15 cellular contexts compared by ENCODE assay signal in genomic region chr11:47158242-47158641, GRCh38.
"Had no signal": no experiment of that assay in that cellular context is flagged by ENCODE, and none has a peak within 500 bp of the region (broad histone marks: within the 10 kb centered on the region; RNA-seq: fewer than 3 reads in every experiment).

No MANE protein-coding gene starts in this region.

- H3K27ac ChIP-seq: coronary artery, hepatocyte, neural progenitor cell, parathyroid adenoma, skin epidermis, upper lobe of left lung had no signal

- H3K9ac ChIP-seq: neural progenitor cell, parathyroid adenoma had no signal

- H3K27me3 ChIP-seq: hepatocyte, neural progenitor cell, upper lobe of left lung had no signal

- H3K4me1 ChIP-seq: parathyroid adenoma had no signal

- H3K4me3 Mint-ChIP-seq: activated naive CD4-positive, alpha-beta T cell treated with anti-CD3 and anti-CD28 coated beads, Interleukin-2, amount 50 U/mL, for 24 hours; neural progenitor cell; T-helper 2 cell treated with Interferon-gamma antibody and Interleukin-4, amounts not matched to agents 5 μg/mL and 100 μg/mL, for 36 hours had no signal

- H3K27me3 Mint-ChIP-seq: activated naive CD4-positive, alpha-beta T cell treated with anti-CD3 and anti-CD28 coated beads, Interleukin-2, amount 50 U/mL, for 24 hours had no signal

- H3K27ac Mint-ChIP-seq: activated naive CD4-positive, alpha-beta T cell treated with anti-CD3 and anti-CD28 coated beads, Interleukin-2, amount 50 U/mL, for 24 hours; neural progenitor cell; T-helper 2 cell treated with Interferon-gamma antibody and Interleukin-4, amounts not matched to agents 5 μg/mL and 100 μg/mL, for 36 hours had no signal

- DNase-seq: activated CD4-positive, alpha-beta T cell treated with anti-CD3 and anti-CD28 coated beads, Interleukin-2, amount 50 U/mL, for 48 hours; aorta; effector CD8-positive, alpha-beta T cell; kidney; mesendoderm; substantia nigra; upper lobe of left lung had no signal

- H3K9me3 ChIP-seq: upper lobe of left lung had no signal

- H3K4me3 ChIP-seq: coronary artery, hepatocyte, neural progenitor cell, skin epidermis, upper lobe of left lung had no signal

- H3K36me3 Mint-ChIP-seq: activated naive CD4-positive, alpha-beta T cell treated with anti-CD3 and anti-CD28 coated beads, Interleukin-2, amount 50 U/mL, for 24 hours had no signal

- ATAC-seq: activated CD4-positive, CD25-positive, alpha-beta regulatory T cell treated with anti-CD3 and anti-CD28 coated beads, Interleukin-2, amount 50 U/mL, for 24 hours had no signal

- H3K9me3 Mint-ChIP-seq: activated naive CD4-positive, alpha-beta T cell treated with anti-CD3 and anti-CD28 coated beads, Interleukin-2, amount 50 U/mL, for 24 hours; neural progenitor cell; T-helper 2 cell treated with Interferon-gamma antibody and Interleukin-4, amounts not matched to agents 5 μg/mL and 100 μg/mL, for 36 hours had no signal

- H3K36me3 ChIP-seq: neural progenitor cell had no signal
